Comparison of ENCODE assay signal across 29 cellular contexts in genomic region chr2:69689466-69689865, GRCh38. TPM values are rescaled to one million over a fixed set of nuclear protein-coding genes. Genes with fewer than 3 reads are reported as not detected.
DNase-seq lines count a peak whose midpoint lies in the region; ATAC-seq and TF ChIP-seq lines count a peak whose summit lies in the region.
"Had no signal": no experiment of that assay in that cellular context is flagged by ENCODE, and none has a peak within 500 bp of the region (broad histone marks: within the 10 kb centered on the region; RNA-seq: fewer than 3 reads in every experiment).

No MANE protein-coding gene starts in this region.

- H3K27ac Mint-ChIP-seq in activated T-cell treated with anti-CD3 and anti-CD28 coated beads, Interleukin-2, amount 50 U/mL, for 72 hours, result peak overlapping the region; percentile 73
- peak overlapping the region; percentile 95 for H3K27ac Mint-ChIP-seq in CD8-positive, alpha-beta T cell
- H3K27ac Mint-ChIP-seq in activated naive CD8-positive, alpha-beta T cell treated with anti-CD3 and anti-CD28 coated beads, Interleukin-2, amount 10 ng/mL, durations not matched to agents 7 days and 5 days, result peak overlapping the region; percentile 75
- H3K27ac Mint-ChIP-seq in natural killer cell treated with Interleukin-12 subunit alpha and Interleukin-12 subunit beta and Interleukin-15 and Interleukin-18, amount 100 ng/mL, for 72 hours, result peak overlapping the region; percentile 14 to 82
- H3K27ac Mint-ChIP-seq: activated T-helper 2 cell treated with anti-CD3 and anti-CD28 coated beads, Interferon-gamma antibody, Interleukin-2, Interleukin-4, amounts not matched to agents 10 μg/mL and 5 μg/mL and 100 μg/mL, durations not matched to agents 14 hours and 24 hours and 36 hours; B cell had no signal

- no peak for DNase-seq in activated T-cell treated with anti-CD3 and anti-CD28 coated beads, Interleukin-2, amount 50 U/mL, for 72 hours
- no peak for DNase-seq in activated T-cell treated with anti-CD3 and anti-CD28 coated beads, Interleukin-2, amount 50 U/mL, for 48 hours
- DNase-seq in CD8-positive, alpha-beta T cell, result no peak
- DNase-seq in activated naive CD8-positive, alpha-beta T cell treated with anti-CD3 and anti-CD28 coated beads, Interleukin-2, amount 10 ng/mL, durations not matched to agents 7 days and 5 days, result no peak
- DNase-seq in natural killer cell treated with Interleukin-12 subunit alpha and Interleukin-12 subunit beta and Interleukin-15 and Interleukin-18, amount 100 ng/mL, for 72 hours (ENCODE audit: low spot score), result no peak
- DNase-seq in T-helper 9 cell (no peak), HuH-7 (ENCODE audit: low spot score) (no peak), GM19240 (ENCODE audit: insufficient read length, low spot score) (no peak)
- DNase-seq: ACHN; activated CD4-positive, CD25-positive, alpha-beta regulatory T cell treated with anti-CD3 and anti-CD28 coated beads, Interleukin-2, amount 50 U/mL, for 72 hours; body of pancreas; Calu3; DMS79; GF-D8; heart right ventricle; Kasumi-1; kidney; NCI-H1417 treated with DMSO at 0.1 percent for 48 hours; NCI-H2081; NCI-H526; posterior cingulate gyrus; Right ventricle myocardium superior; thyroid gland; uterus had no signal

- peaks cover 86% of the 10 kb centered on the region for H3K4me1 Mint-ChIP-seq in activated T-cell treated with anti-CD3 and anti-CD28 coated beads, Interleukin-2, amount 50 U/mL, for 72 hours (ENCODE audit: low read depth)
- H3K4me1 Mint-ChIP-seq in CD8-positive, alpha-beta T cell (ENCODE audit: low read depth), result peaks cover 76% of the 10 kb centered on the region
- H3K4me1 Mint-ChIP-seq in activated naive CD8-positive, alpha-beta T cell treated with anti-CD3 and anti-CD28 coated beads, Interleukin-2, amount 10 ng/mL, durations not matched to agents 7 days and 5 days, result peaks cover 60% of the 10 kb centered on the region
- H3K4me1 Mint-ChIP-seq in natural killer cell treated with Interleukin-12 subunit alpha and Interleukin-12 subunit beta and Interleukin-15 and Interleukin-18, amount 100 ng/mL, for 72 hours (ENCODE audit: low read depth in 2 of 2), result peaks cover 39 to 52% of the 10 kb centered on the region in 2 donors

- H3K4me3 Mint-ChIP-seq in activated T-cell treated with anti-CD3 and anti-CD28 coated beads, Interleukin-2, amount 50 U/mL, for 72 hours, result peak overlapping the region; percentile 31 to 75
- peak overlapping the region; percentile 74 for H3K4me3 Mint-ChIP-seq in CD8-positive, alpha-beta T cell
- peak overlapping the region; percentile 62 for H3K4me3 Mint-ChIP-seq in activated naive CD8-positive, alpha-beta T cell treated with anti-CD3 and anti-CD28 coated beads, Interleukin-2, amount 10 ng/mL, durations not matched to agents 7 days and 5 days
- H3K4me3 Mint-ChIP-seq in natural killer cell treated with Interleukin-12 subunit alpha and Interleukin-12 subunit beta and Interleukin-15 and Interleukin-18, amount 100 ng/mL, for 72 hours, result peak overlapping the region; percentile 41
- H3K4me3 Mint-ChIP-seq: B cell had no signal

- no peaks in the 10 kb centered on the region for H3K9me3 Mint-ChIP-seq in activated T-cell treated with anti-CD3 and anti-CD28 coated beads, Interleukin-2, amount 50 U/mL, for 72 hours
- no peaks in the 10 kb centered on the region for H3K9me3 Mint-ChIP-seq in CD8-positive, alpha-beta T cell
- H3K9me3 Mint-ChIP-seq in activated naive CD8-positive, alpha-beta T cell treated with anti-CD3 and anti-CD28 coated beads, Interleukin-2, amount 10 ng/mL, durations not matched to agents 7 days and 5 days, result no peaks in the 10 kb centered on the region
- H3K9me3 Mint-ChIP-seq in natural killer cell treated with Interleukin-12 subunit alpha and Interleukin-12 subunit beta and Interleukin-15 and Interleukin-18, amount 100 ng/mL, for 72 hours, result no peaks in the 10 kb centered on the region
- H3K9me3 Mint-ChIP-seq: activated T-helper 2 cell treated with anti-CD3 and anti-CD28 coated beads, Interferon-gamma antibody, Interleukin-2, Interleukin-4, amounts not matched to agents 10 μg/mL and 5 μg/mL and 100 μg/mL, durations not matched to agents 14 hours and 24 hours and 36 hours had no signal

- peak overlapping the region; percentile 24 for H3K27ac ChIP-seq in CD8-positive, alpha-beta T cell (ENCODE audit: low read depth, low read length)
- H3K27ac ChIP-seq: body of pancreas, neutrophil, right atrium auricular region, thyroid gland, uterus had no signal

- CTCF ChIA-PET in CD8-positive, alpha-beta T cell (lab: Charles Lee), result interaction anchor here (1.4 kb wide), 1 partner anchor 43 kb away, joined by 3 read pairs; no protein-coding TSS in a partner anchor

- H3K36me3 ChIP-seq in CD8-positive, alpha-beta T cell (ENCODE audit: insufficient read depth, low read length), result no peaks in the 10 kb centered on the region
- H3K36me3 ChIP-seq: heart right ventricle, neutrophil, right atrium auricular region, thyroid gland, uterus had no signal

- no peak for TF ChIP-seq CTCF in CD8-positive, alpha-beta T cell (IDR thresholded peaks at IDR 0.05)

- POLR2A ChIA-PET in CD8-positive, alpha-beta T cell (lab: Charles Lee), result interaction anchor here (1.0 kb wide), 1 partner anchor 46 kb away, joined by 3 read pairs; the partner anchor contains the start of gene AAK1
- POLR2A ChIA-PET in activated naive CD8-positive, alpha-beta T cell treated with anti-CD3 and anti-CD28 coated beads, Interleukin-2, amount 10 ng/mL, durations not matched to agents 7 days and 5 days (lab: Charles Lee), result no interaction called here

- ATAC-seq in activated T-cell treated with anti-CD3 and anti-CD28 coated beads, Interleukin-2, amount 50 U/mL, for 72 hours (replicated peaks in 1 of 2), result no peak
- no peak for ATAC-seq in CD8-positive, alpha-beta T cell
- ATAC-seq in activated naive CD8-positive, alpha-beta T cell treated with anti-CD3 and anti-CD28 coated beads, Interleukin-2, amount 10 ng/mL, durations not matched to agents 7 days and 5 days (ENCODE audit: low read depth), result no peak
- no peak for ATAC-seq in natural killer cell treated with Interleukin-12 subunit alpha and Interleukin-12 subunit beta and Interleukin-15 and Interleukin-18, amount 100 ng/mL, for 72 hours
- ATAC-seq: body of pancreas, heart right ventricle had no signal

- no peaks in the 10 kb centered on the region for H3K27me3 Mint-ChIP-seq in activated T-cell treated with anti-CD3 and anti-CD28 coated beads, Interleukin-2, amount 50 U/mL, for 72 hours (ENCODE audit: low read depth)
- H3K27me3 Mint-ChIP-seq in CD8-positive, alpha-beta T cell (ENCODE audit: low read depth), result no peaks in the 10 kb centered on the region
- no peaks in the 10 kb centered on the region for H3K27me3 Mint-ChIP-seq in activated naive CD8-positive, alpha-beta T cell treated with anti-CD3 and anti-CD28 coated beads, Interleukin-2, amount 10 ng/mL, durations not matched to agents 7 days and 5 days
- H3K27me3 Mint-ChIP-seq in natural killer cell treated with Interleukin-12 subunit alpha and Interleukin-12 subunit beta and Interleukin-15 and Interleukin-18, amount 100 ng/mL, for 72 hours, result no peaks in the 10 kb centered on the region

- no peaks in the 10 kb centered on the region for H3K36me3 Mint-ChIP-seq in activated T-cell treated with anti-CD3 and anti-CD28 coated beads, Interleukin-2, amount 50 U/mL, for 72 hours (ENCODE audit: insufficient read depth in 2 of 2)
- H3K36me3 Mint-ChIP-seq in CD8-positive, alpha-beta T cell, result no peaks in the 10 kb centered on the region
- H3K36me3 Mint-ChIP-seq in activated naive CD8-positive, alpha-beta T cell treated with anti-CD3 and anti-CD28 coated beads, Interleukin-2, amount 10 ng/mL, durations not matched to agents 7 days and 5 days, result peaks cover 7% of the 10 kb centered on the region
- H3K36me3 Mint-ChIP-seq in natural killer cell treated with Interleukin-12 subunit alpha and Interleukin-12 subunit beta and Interleukin-15 and Interleukin-18, amount 100 ng/mL, for 72 hours, result no peaks in the 10 kb centered on the region

- peak overlapping the region; percentile 34 for H3K4me3 ChIP-seq in CD8-positive, alpha-beta T cell (ENCODE audit: low read depth, low read length)
- H3K4me3 ChIP-seq: body of pancreas, heart right ventricle, right atrium auricular region, smooth muscle cell, thyroid gland, uterus had no signal

- H3K27me3 ChIP-seq in CD8-positive, alpha-beta T cell (ENCODE audit: insufficient read depth, low read length), result no peaks in the 10 kb centered on the region
- H3K27me3 ChIP-seq: body of pancreas, heart right ventricle, neutrophil, right atrium auricular region, thyroid gland, uterus had no signal

- peaks cover 52% of the 10 kb centered on the region for H3K4me1 ChIP-seq in CD8-positive, alpha-beta T cell (ENCODE audit: insufficient read depth, low read length)

- intact Hi-C loops in CD8-positive, alpha-beta T cell (cut with DNase I, micrococcal nuclease), result no loop called here

- no peaks in the 10 kb centered on the region for H3K9me3 ChIP-seq in CD8-positive, alpha-beta T cell (ENCODE audit: low read length)
- H3K9me3 ChIP-seq: body of pancreas, heart right ventricle, neutrophil, right atrium auricular region, thyroid gland, uterus had no signal

RNA-seq across cellular contexts. Expression of gene AAK1, which starts 45.9 kb away (rescaled TPM):
- total RNA-seq in activated T-cell treated with anti-CD3 and anti-CD28 coated beads, Interleukin-2, amount 50 U/mL, for 72 hours, result 100 to 1,000 TPM; 134 to 137 TPM
- 100 to 1,000 TPM; 156 to 174 TPM for total RNA-seq in CD8-positive, alpha-beta T cell
- total RNA-seq in activated naive CD8-positive, alpha-beta T cell treated with anti-CD3 and anti-CD28 coated beads, Interleukin-2, amount 10 ng/mL, durations not matched to agents 7 days and 5 days, result 100 to 1,000 TPM; 143 to 144 TPM
- total RNA-seq in natural killer cell treated with Interleukin-12 subunit alpha and Interleukin-12 subunit beta and Interleukin-15 and Interleukin-18, amount 100 ng/mL, for 72 hours, result 100 to 1,000 TPM in 1 of 2 donors, 10 to 100 TPM in 1; 97.1 to 114 TPM

RNA-seq across cellular contexts. Expression of gene ANXA4, which starts 52.5 kb away (rescaled TPM):
- 10 to 100 TPM; 25.3 to 30.2 TPM for total RNA-seq in activated T-cell treated with anti-CD3 and anti-CD28 coated beads, Interleukin-2, amount 50 U/mL, for 72 hours
- 1 to 10 TPM; 2.9 TPM for total RNA-seq in CD8-positive, alpha-beta T cell
- total RNA-seq in activated naive CD8-positive, alpha-beta T cell treated with anti-CD3 and anti-CD28 coated beads, Interleukin-2, amount 10 ng/mL, durations not matched to agents 7 days and 5 days, result 10 to 100 TPM; 40.9 to 41.2 TPM
- 10 to 100 TPM; 15.2 to 21.7 TPM for total RNA-seq in natural killer cell treated with Interleukin-12 subunit alpha and Interleukin-12 subunit beta and Interleukin-15 and Interleukin-18, amount 100 ng/mL, for 72 hours

Comparison
In these comparisons a context has a peak if more than half of its experiments do, and no peak if none do; other contexts are left out.
1. RNA of gene ANXA4, which starts 52.5 kb away (total RNA-seq): 40.9 to 41.2 TPM in activated naive CD8-positive, alpha-beta T cell treated with anti-CD3 and anti-CD28 coated beads, Interleukin-2, amount 10 ng/mL, durations not matched to agents 7 days and 5 days, 25.3 to 30.2 TPM in activated T-cell treated with anti-CD3 and anti-CD28 coated beads, Interleukin-2, amount 50 U/mL, for 72 hours and 15.2 to 21.7 TPM in natural killer cell treated with Interleukin-12 subunit alpha and Interleukin-12 subunit beta and Interleukin-15 and Interleukin-18, amount 100 ng/mL, for 72 hours; 2.9 TPM in CD8-positive, alpha-beta T cell; every median in the first group is over 4 times any median in the second.
2. Peak in every context shown above with its lines, with median percentiles within 50 percentile points of each other: H3K27ac Mint-ChIP-seq and H3K4me3 Mint-ChIP-seq.